Comparison of ENCODE assay signal across 21 cellular contexts in the genomic region with DNA sequence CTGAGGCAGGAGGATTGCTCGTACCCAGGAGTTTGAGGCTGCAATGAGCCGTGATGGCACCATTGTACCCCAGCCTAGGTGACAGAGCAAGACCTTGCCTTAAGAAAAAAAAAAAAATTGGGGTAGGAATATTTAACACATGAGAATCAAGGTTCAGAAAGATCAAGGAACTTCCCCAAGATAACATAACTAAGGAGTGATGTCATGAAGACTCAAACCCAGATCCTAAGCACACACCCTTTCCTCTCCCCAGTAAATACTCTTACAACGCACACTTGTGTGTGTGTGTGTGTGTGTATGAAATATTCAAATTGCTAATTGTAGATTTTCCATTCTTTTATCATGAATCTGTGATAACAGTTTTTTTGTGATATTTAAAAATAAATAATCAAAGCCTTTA.
DNase-seq lines count a peak whose midpoint lies in the region; ATAC-seq, FAIRE-seq and TF ChIP-seq lines count a peak whose summit lies in the region.
"Had no signal": no experiment of that assay in that cellular context is flagged by ENCODE, and none has a peak within 500 bp of the region (broad histone marks: within the 10 kb centered on the region; RNA-seq: fewer than 3 reads in every experiment).

No MANE protein-coding gene starts in this region.

- H3K79me2 ChIP-seq in PC-9 (ENCODE audit: low read depth): no peaks in the 10 kb centered on the region

- BruUV-seq in PC-9 (replicated peaks; lab: Mats Ljungman, UMichigan): no TSS peak

- no peak for ATAC-seq in foreskin keratinocyte
- no peak for ATAC-seq in GM21447 (IDR thresholded peaks at IDR 0.05; ENCODE audit: unreplicated experiment)
- ATAC-seq in pancreas: no peak
- ATAC-seq: HepG2, PC-3 had no signal

- 0 out of 2 replicates have a peak overlapping the region, but pooled peaks have one; percentile 1 for H3K4me2 ChIP-seq in PC-9

- no peak for TF ChIP-seq CTCF in PC-9 (conservative IDR thresholded peaks at IDR 0.05)
- no peak for TF ChIP-seq CTCF in foreskin keratinocyte (conservative IDR thresholded peaks at IDR 0.05)
- no peak for TF ChIP-seq CTCF in pancreas (IDR thresholded peaks at IDR 0.05)

- CTCF ChIA-PET in PC-9 (lab: Charles Lee): no interaction called here

- no peak overlapping the region for H3K27ac ChIP-seq in PC-9
- H3K27ac ChIP-seq in foreskin keratinocyte: no peak overlapping the region
- no peak overlapping the region for H3K27ac ChIP-seq in small intestine (ENCODE audit: low read depth in 1 of 2, low read length in 1 of 2)
- no peak overlapping the region for H3K27ac ChIP-seq in pancreas
- H3K27ac ChIP-seq: SJSA1 had no signal

- H3K36me3 ChIP-seq in PC-9 (ENCODE audit: low read depth): no peaks in the 10 kb centered on the region
- H3K36me3 ChIP-seq in small intestine (ENCODE audit: control insufficient read depth in 2 of 2, insufficient read depth in 2 of 2, low read length in 2 of 2): no peaks in the 10 kb centered on the region
- no peaks in the 10 kb centered on the region for H3K36me3 ChIP-seq in pancreas
- H3K36me3 ChIP-seq: SJSA1 had no signal

- H3K4me1 ChIP-seq in PC-9 (replicated peaks; ENCODE audit: insufficient read depth) (peaks cover 7% of the 10 kb centered on the region), foreskin keratinocyte (no peaks in the 10 kb centered on the region), small intestine (ENCODE audit: control insufficient read depth in 2 of 2, insufficient read depth in 1 of 2, low read depth in 1 of 2, low read length in 1 of 2) (no peaks in the 10 kb centered on the region), pancreas (no peaks in the 10 kb centered on the region)
- H3K4me1 ChIP-seq: SJSA1 had no signal

- no peaks in the 10 kb centered on the region for H3K9me2 ChIP-seq in PC-9 (ENCODE audit: insufficient read depth)

- intact Hi-C loops in PC-9 (cut with micrococcal nuclease; ENCODE audit: unreplicated experiment): no loop called here
- intact Hi-C loops in pancreas (cut with DNase I): no loop called here

- H3K4me3 ChIP-seq in PC-9: no peak overlapping the region
- no peak overlapping the region for H3K4me3 ChIP-seq in small intestine (ENCODE audit: low read depth in 1 of 2, low read length in 2 of 2)
- H3K4me3 ChIP-seq in pancreas: no peak overlapping the region
- H3K4me3 ChIP-seq: SJSA1 had no signal

- DNase-seq in EL: peak; percentile 40
- DNase-seq in PC-9: peak in 1 of 2 experiments; percentile 57
- peak; percentile 29 to 67 for DNase-seq in foreskin keratinocyte
- peak; percentile 69 for DNase-seq in small intestine
- DNase-seq in iPS-NIHi11 (ENCODE audit: low spot score): no peak
- DNase-seq in pancreas: no peak
- DNase-seq: ACHN, AML-193, COR-L47, GF-D8, GOT3, MM.1S, NCI-H2029, NCI-H2171, NCI-H446 treated with DMSO at 0.1 percent for 48 hours, NCI-H748 treated with DMSO at 0.1 percent for 48 hours, PC-3 had no signal

- H3K27me3 ChIP-seq in PC-9 (ENCODE audit: insufficient read depth, low read depth): no peaks in the 10 kb centered on the region
- no peaks in the 10 kb centered on the region for H3K27me3 ChIP-seq in foreskin keratinocyte
- H3K27me3 ChIP-seq in small intestine (ENCODE audit: control insufficient read depth in 2 of 2, insufficient read depth in 2 of 2, low read length in 2 of 2): no peaks in the 10 kb centered on the region
- no peaks in the 10 kb centered on the region for H3K27me3 ChIP-seq in pancreas
- H3K27me3 ChIP-seq: SJSA1 had no signal

- H2AFZ ChIP-seq in PC-9: no peak overlapping the region

- no peaks in the 10 kb centered on the region for H4K20me1 ChIP-seq in PC-9 (ENCODE audit: insufficient read depth)

- FAIRE-seq in small intestine (lab: Jason Lieb, UNC) (no peak), pancreas (lab: Jason Lieb, UNC) (no peak)
- FAIRE-seq: GM12892, HepG2 had no signal

- no peaks in the 10 kb centered on the region for H3F3A ChIP-seq in PC-9 (ENCODE audit: insufficient read depth, low read depth)

- H3K9me3 ChIP-seq in PC-9 (ENCODE audit: insufficient read depth, low read depth): no peaks in the 10 kb centered on the region
- no peaks in the 10 kb centered on the region for H3K9me3 ChIP-seq in small intestine (ENCODE audit: control insufficient read depth, low read depth)
- no peaks in the 10 kb centered on the region for H3K9me3 ChIP-seq in pancreas
- H3K9me3 ChIP-seq: SJSA1 had no signal

- WGBS in small intestine, 3 donors: 63 to 77% (median 72%) methylated on average over 3 of the region's 3 CpGs
- WGBS in pancreas, 2 donors: 79 to 83% methylated on average over 3 of the region's 3 CpGs

- POLR2A ChIA-PET in PC-9 (lab: Charles Lee; ENCODE audit: unreplicated experiment): no interaction called here

Comparison
In these comparisons a context has a peak if more than half of its experiments do, and no peak if none do; other contexts are left out.
1. DNase-seq: peak in EL (single experiment), foreskin keratinocyte (2 of 2) and small intestine (single experiment); none in iPS-NIHi11 (single experiment) and pancreas (0 of 6).